In genomic region chr5:102286465-102286864, GRCh38 we compare ENCODE assay signal across 22 cellular contexts. TPM values are rescaled to one million over a fixed set of nuclear protein-coding genes. Genes with fewer than 3 reads are reported as not detected.
DNase-seq lines count a peak whose midpoint lies in the region; ATAC-seq, FAIRE-seq and TF ChIP-seq lines count a peak whose summit lies in the region.
"Had no signal": no experiment of that assay in that cellular context is flagged by ENCODE, and none has a peak within 500 bp of the region (broad histone marks: within the 10 kb centered on the region; RNA-seq: fewer than 3 reads in every experiment).

No MANE protein-coding gene starts in this region.

- H3K9me3 ChIP-seq in stomach = no peaks in the 10 kb centered on the region
- no peaks in the 10 kb centered on the region for H3K9me3 ChIP-seq in upper lobe of left lung
- H3K9me3 ChIP-seq: right atrium auricular region had no signal

- 53 to 81% (median 78%) methylated on average over 3 of the region's 3 CpGs for WGBS in stomach, 5 donors
- 76 to 82% methylated on average over 3 of the region's 3 CpGs for WGBS in upper lobe of left lung, 2 donors

- FAIRE-seq in frontal cortex (lab: Jason Lieb, UNC) = peak; percentile 15
- FAIRE-seq: GM12891 had no signal

- TF ChIP-seq CTCF in stomach (IDR thresholded peaks at IDR 0.05) = no peak
- TF ChIP-seq CTCF in upper lobe of left lung (IDR thresholded peaks at IDR 0.05) = no peak

- TF ChIP-seq EP300 in stomach (IDR thresholded peaks at IDR 0.05) (no peak), upper lobe of left lung (IDR thresholded peaks at IDR 0.05) (no peak)

- H3K27me3 ChIP-seq in stomach (no peaks in the 10 kb centered on the region), upper lobe of left lung (no peaks in the 10 kb centered on the region)
- H3K27me3 ChIP-seq: right atrium auricular region had no signal

- intact Hi-C loops in stomach (cut with DNase I; ENCODE audit: low total_unique reads) = no loop called here

- ATAC-seq in HG02885 (IDR thresholded peaks at IDR 0.05; ENCODE audit: poor library complexity, unreplicated experiment) (peak; percentile 26), upper lobe of left lung (ENCODE audit: low FRiP score in 2 of 2) (no peak), GM19397 (IDR thresholded peaks at IDR 0.05; ENCODE audit: unreplicated experiment) (no peak)
- ATAC-seq: CD8-positive, alpha-beta T cell had no signal

- H3K4me1 ChIP-seq in stomach (no peaks in the 10 kb centered on the region), upper lobe of left lung (peaks cover 0 to 6% (median 0%) of the 10 kb centered on the region in 4 donors)
- H3K4me1 ChIP-seq: right atrium auricular region had no signal

- peak; percentile 88 for DNase-seq in NOMO-1 treated with DMSO at 0.1 percent for 48 hours (lab: John Stamatoyannopoulos, UW; ENCODE audit: unreplicated experiment)
- DNase-seq in frontal cortex (ENCODE audit: low spot score in 2 of 2) = no peak
- DNase-seq in stomach = no peak
- no peak for DNase-seq in upper lobe of left lung
- no peak for DNase-seq in activated effector memory CD4-positive, alpha-beta T cell treated with Interleukin-2 at 50 U/mL for 16 hours
- DNase-seq: activated CD4-positive, alpha-beta T cell treated with anti-CD3 and anti-CD28 coated beads, Interleukin-2, amount 50 U/mL, for 4 hours; amygdala; CD8-positive, alpha-beta T cell; DMS 273 treated with DMSO at 0.1 percent for 48 hours; effector CD8-positive, alpha-beta T cell; EL; H7; head of caudate nucleus; NCI-H1436; NCI-H345; stimulated activated CD4-positive, alpha-beta T cell treated with anti-CD3 and anti-CD28 coated beads, Interleukin-2, amount 100 ng/mL, for 24 hours had no signal

- no peak for TF ChIP-seq POLR2A in stomach (IDR thresholded peaks at IDR 0.05)
- TF ChIP-seq POLR2A in upper lobe of left lung (IDR thresholded peaks at IDR 0.05) = no peak

- H3K4me3 ChIP-seq in stomach (no peak overlapping the region), upper lobe of left lung (no peak overlapping the region)
- H3K4me3 ChIP-seq: lung, right atrium auricular region had no signal

- H3K27ac ChIP-seq in stomach (no peak overlapping the region), upper lobe of left lung (no peak overlapping the region)
- H3K27ac ChIP-seq: right atrium auricular region had no signal

- no peaks in the 10 kb centered on the region for H3K36me3 ChIP-seq in stomach
- no peaks in the 10 kb centered on the region for H3K36me3 ChIP-seq in upper lobe of left lung
- H3K36me3 ChIP-seq: right atrium auricular region had no signal

RNA-seq across cellular contexts. Expression of gene SLCO4C1, which starts 9.6 kb away (rescaled TPM):
- total RNA-seq in frontal cortex (0.82 TPM), stomach (under 1 TPM in 2 of 5 donors, not detected in 3; under 0.01 to 0.73 TPM), upper lobe of left lung (10 to 100 TPM in 5 of 6 donors, 1 to 10 TPM in 1; 5.5 to 47.3 (median 21.3) TPM)
- not detected for polyA plus RNA-seq in stomach
- total RNA-seq: MCF 10A had no signal
